Comparison of ENCODE assay signal across 22 cellular contexts in the genomic region with DNA sequence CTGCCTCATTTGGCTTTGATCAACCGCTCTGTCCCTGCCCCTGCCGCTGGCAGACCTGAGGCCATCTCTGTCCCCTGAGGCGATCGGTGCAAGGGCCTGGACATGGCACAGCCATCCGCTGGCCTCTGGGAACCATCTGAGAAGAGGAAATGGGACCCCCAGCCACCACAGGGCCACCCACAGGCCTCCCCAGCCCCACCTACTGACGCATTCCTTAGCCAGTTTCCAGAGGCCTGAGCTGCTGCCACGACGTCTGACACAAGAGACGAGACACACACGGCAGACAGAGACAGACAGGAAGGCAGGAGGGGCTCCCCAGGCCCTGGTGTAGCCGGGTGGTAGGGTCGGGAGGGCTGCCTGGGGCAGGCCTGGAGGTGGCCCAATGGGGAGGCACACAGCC. TPM values are rescaled to one million over a fixed set of nuclear protein-coding genes. Genes with fewer than 3 reads are reported as not detected.
A peak's percentile ranks its signal among the peaks of the same experiment; 100 is the strongest.
DNase-seq lines count a peak whose midpoint lies in the region; ATAC-seq and TF ChIP-seq lines count a peak whose summit lies in the region.
"Had no signal": no experiment of that assay in that cellular context is flagged by ENCODE, and none has a peak within 500 bp of the region (broad histone marks: within the 10 kb centered on the region; RNA-seq: fewer than 3 reads in every experiment).

No MANE protein-coding gene starts in this region.

- H3K9me3 ChIP-seq in H9 (ENCODE audit: control insufficient read depth, low read depth, low read length) (no peaks in the 10 kb centered on the region), neural progenitor cell (ENCODE audit: low read depth) (no peaks in the 10 kb centered on the region)
- H3K9me3 ChIP-seq: BLaER1 treated with 17β-estradiol and CSF1 and Interleukin-3, amounts not matched to agents 10 nM and 100 nM; HAP-1 had no signal

- no peak overlapping the region for H3T11ph ChIP-seq in H9 (ENCODE audit: low read length)

- H2BK120ac ChIP-seq in H9 (ENCODE audit: low read depth, low read length, poor library complexity, severe bottlenecking), result no peak overlapping the region

- no peaks in the 10 kb centered on the region for H3K36me3 ChIP-seq in neural progenitor cell
- H3K36me3 ChIP-seq: HAP-1 had no signal

- H3F3A ChIP-seq in neural progenitor cell (ENCODE audit: low read depth), result no peaks in the 10 kb centered on the region

- H3K23me2 ChIP-seq in H9 (ENCODE audit: insufficient read length, low read depth, low read length, poor library complexity, severe bottlenecking), result no peaks in the 10 kb centered on the region

- no peak overlapping the region; the same call in 1 of the 2 replicates for H3K14ac ChIP-seq in H9 (ENCODE audit: insufficient read depth, low read length)

- CTCF ChIA-PET in WTC11 (lab: Charles Lee), result interaction anchor here (0.5 to 1.4 kb wide), 7 partner anchors 8 to 1113 kb away, joined by 3 to 10 read pairs (median 5); no protein-coding TSS in a partner anchor

- no peak overlapping the region for H2AFZ ChIP-seq in H9 (ENCODE audit: low read length)
- H2AFZ ChIP-seq in neural progenitor cell (replicated peaks), result peak overlapping the region; percentile 57

- H4K91ac ChIP-seq in H9 (ENCODE audit: insufficient read length, low read depth, low read length), result no peak overlapping the region

- H3K4ac ChIP-seq in H9 (ENCODE audit: low read depth, low read length), result no peak overlapping the region

- H3K23ac ChIP-seq in H9 (ENCODE audit: insufficient read length, low read depth, low read length), result no peak overlapping the region

- H3K27ac Mint-ChIP-seq in H9 (peak overlapping the region in 1 of 3 experiments; percentile 5; a peak in 1 of 7 replicates), WTC11 (no peak overlapping the region), neural progenitor cell (peak overlapping the region; percentile 74)
- H3K27ac Mint-ChIP-seq in activated naive CD8-positive, alpha-beta T cell treated with anti-CD3 and anti-CD28 coated beads, Interleukin-2, amount 50 U/mL, for 24 hours, result no peak overlapping the region
- H3K27ac Mint-ChIP-seq: CD8-positive, alpha-beta T cell had no signal

- no peak overlapping the region for H2BK20ac ChIP-seq in H9 (ENCODE audit: low read depth, low read length, poor library complexity, severe bottlenecking)

- H3K4me3 Mint-ChIP-seq in H9 (no peak overlapping the region), WTC11 (no peak overlapping the region), neural progenitor cell (no peak overlapping the region)
- no peak overlapping the region for H3K4me3 Mint-ChIP-seq in activated naive CD8-positive, alpha-beta T cell treated with anti-CD3 and anti-CD28 coated beads, Interleukin-2, amount 50 U/mL, for 24 hours
- H3K4me3 Mint-ChIP-seq: CD8-positive, alpha-beta T cell had no signal

- H3K9ac ChIP-seq in H9 (ENCODE audit: extremely low read depth, insufficient read length, low read length) (no peak overlapping the region), neural progenitor cell (no peak overlapping the region)

- peaks cover 0 to 13% of the 10 kb centered on the region in 2 experiments; a peak in 2 of 4 replicates for H3K4me1 Mint-ChIP-seq in H9
- 0 out of 2 replicates have a peak, but pooled peaks cover 2% of the 10 kb centered on the region for H3K4me1 Mint-ChIP-seq in WTC11
- H3K4me1 Mint-ChIP-seq in neural progenitor cell, result peaks cover 12% of the 10 kb centered on the region
- peaks cover 9% of the 10 kb centered on the region for H3K4me1 Mint-ChIP-seq in activated naive CD8-positive, alpha-beta T cell treated with anti-CD3 and anti-CD28 coated beads, Interleukin-2, amount 50 U/mL, for 24 hours

- no peak overlapping the region for H4K5ac ChIP-seq in H9 (ENCODE audit: insufficient read length, low read depth, low read length)

- H3K27ac ChIP-seq in H9 (ENCODE audit: insufficient read length, low read depth, low read length), result no peak overlapping the region
- H3K27ac ChIP-seq in neural progenitor cell, result no peak overlapping the region

- H4K8ac ChIP-seq in H9 (replicated peaks; ENCODE audit: insufficient read length, low read depth, low read length), result no peak overlapping the region

- ATAC-seq in WTC11 (peak; percentile 67), HG03175 (IDR thresholded peaks at IDR 0.05; ENCODE audit: unreplicated experiment) (no peak), HG03442 (IDR thresholded peaks at IDR 0.05; ENCODE audit: unreplicated experiment) (no peak)
- no peak for ATAC-seq in activated naive CD8-positive, alpha-beta T cell treated with anti-CD3 and anti-CD28 coated beads, Interleukin-2, amount 50 U/mL, for 24 hours
- ATAC-seq: CD8-positive, alpha-beta T cell had no signal

- H4K20me1 ChIP-seq in H9 (ENCODE audit: control insufficient read depth, insufficient read depth, insufficient read length) (no peaks in the 10 kb centered on the region), neural progenitor cell (ENCODE audit: low read depth) (no peaks in the 10 kb centered on the region)

- H3K79me2 ChIP-seq in H9 (ENCODE audit: insufficient read depth, low read length), result no peaks in the 10 kb centered on the region
- no peaks in the 10 kb centered on the region for H3K79me2 ChIP-seq in neural progenitor cell (ENCODE audit: low read depth)

- H3K27me3 Mint-ChIP-seq in H9 (ENCODE audit: low read depth), result peaks cover 10% of the 10 kb centered on the region
- H3K27me3 Mint-ChIP-seq in WTC11 (ENCODE audit: low read depth), result peaks cover 8% of the 10 kb centered on the region
- H3K27me3 Mint-ChIP-seq in neural progenitor cell (ENCODE audit: insufficient read depth, low read depth), result peaks cover 6% of the 10 kb centered on the region
- H3K27me3 Mint-ChIP-seq in activated naive CD8-positive, alpha-beta T cell treated with anti-CD3 and anti-CD28 coated beads, Interleukin-2, amount 50 U/mL, for 24 hours, result no peaks in the 10 kb centered on the region

- no peaks in the 10 kb centered on the region for H3K79me1 ChIP-seq in H9 (ENCODE audit: insufficient read depth, low read depth, low read length, poor library complexity, severe bottlenecking)

- DNase-seq in H9, result peak; percentile 55
- no peak for DNase-seq in WTC11 (ENCODE audit: low spot score)
- DNase-seq in iPS-NIHi7 (ENCODE audit: extremely low spot score), result peak; percentile 67
- DNase-seq in neural progenitor cell (ENCODE audit: low spot score), result peak; percentile 48
- no peak for DNase-seq in NCI-H748 (lab: John Stamatoyannopoulos, UW; ENCODE audit: unreplicated experiment)
- no peak for DNase-seq in activated naive CD8-positive, alpha-beta T cell treated with anti-CD3 and anti-CD28 coated beads, Interleukin-2, amount 50 U/mL, for 24 hours
- DNase-seq: Calu3; CD8-positive, alpha-beta T cell; EL; MM.1S; NCI-H1092 treated with DMSO at 0.1 percent for 48 hours; NCI-H146; NCI-H2029 treated with DMSO at 0.1 percent for 48 hours; NCI-H2171; NCI-H748 treated with DMSO at 0.1 percent for 48 hours; OCI-M1; SHP77 had no signal

- H3K4me3 ChIP-seq in neural progenitor cell, result no peak overlapping the region
- H3K4me3 ChIP-seq: BLaER1 treated with 17β-estradiol and CSF1 and Interleukin-3, amounts not matched to agents 10 nM and 100 nM; HAP-1 had no signal

- no peaks in the 10 kb centered on the region for H3K4me1 ChIP-seq in H9 (ENCODE audit: insufficient read depth, low read length)
- peaks cover 7% of the 10 kb centered on the region for H3K4me1 ChIP-seq in neural progenitor cell

- TF ChIP-seq CTCF in H9 (conservative IDR thresholded peaks at IDR 0.05), result no peak
- no peak for TF ChIP-seq CTCF in WTC11 (IDR thresholded peaks at IDR 0.05)
- TF ChIP-seq CTCF in neural progenitor cell (IDR thresholded peaks at IDR 0.05), result no peak

- no peaks in the 10 kb centered on the region for H3K27me3 ChIP-seq in H9 (ENCODE audit: insufficient read depth, low read length)
- H3K27me3 ChIP-seq in neural progenitor cell, result peaks cover 3% of the 10 kb centered on the region
- H3K27me3 ChIP-seq: BLaER1 treated with 17β-estradiol and CSF1 and Interleukin-3, amounts not matched to agents 10 nM and 100 nM had no signal

- POLR2A ChIA-PET in WTC11 (lab: Charles Lee), result no interaction called here

- no peak overlapping the region for H3K56ac ChIP-seq in H9 (ENCODE audit: insufficient read length, low read depth, low read length)

- no peaks in the 10 kb centered on the region; a peak in 1 of 7 replicates for H3K36me3 Mint-ChIP-seq in H9 (ENCODE audit: insufficient read depth in 1 of 3, low read depth in 3 of 3)
- H3K36me3 Mint-ChIP-seq in WTC11, result no peaks in the 10 kb centered on the region
- H3K36me3 Mint-ChIP-seq in neural progenitor cell, result no peaks in the 10 kb centered on the region
- peaks cover 40% of the 10 kb centered on the region for H3K36me3 Mint-ChIP-seq in activated naive CD8-positive, alpha-beta T cell treated with anti-CD3 and anti-CD28 coated beads, Interleukin-2, amount 50 U/mL, for 24 hours (ENCODE audit: low read depth)

- H2BK12ac ChIP-seq in H9 (ENCODE audit: insufficient read length, low read depth, low read length), result no peak overlapping the region

- no peak overlapping the region for H2BK5ac ChIP-seq in H9 (ENCODE audit: insufficient read length, low read length)

- H3K4me2 ChIP-seq in H9 (ENCODE audit: insufficient read depth, insufficient read length, low read length), result no peak overlapping the region
- no peak overlapping the region for H3K4me2 ChIP-seq in neural progenitor cell
- H3K4me2 ChIP-seq: BLaER1 treated with 17β-estradiol and CSF1 and Interleukin-3, amounts not matched to agents 10 nM and 100 nM had no signal

- whole genome bisulfite sequencing in H9 (ENCODE audit: extremely low coverage, insufficient read length, low lambda C conversion rate), result no CpG with 5 or more reads among the region's 12 CpGs

- no peak overlapping the region for H2AK5ac ChIP-seq in H9 (ENCODE audit: insufficient read length, low read length)

- H3K9me3 Mint-ChIP-seq in H9 (peaks cover 2% of the 10 kb centered on the region in 2 experiments; a peak in 2 of 5 replicates), WTC11 (no peaks in the 10 kb centered on the region; the same call in 1 of the 2 replicates), neural progenitor cell (no peaks in the 10 kb centered on the region)
- H3K9me3 Mint-ChIP-seq in activated naive CD8-positive, alpha-beta T cell treated with anti-CD3 and anti-CD28 coated beads, Interleukin-2, amount 50 U/mL, for 24 hours, result no peaks in the 10 kb centered on the region
- H3K9me3 Mint-ChIP-seq: CD8-positive, alpha-beta T cell had no signal

- no peak overlapping the region for H2BK15ac ChIP-seq in H9 (ENCODE audit: low read depth, low read length)

- no peak overlapping the region for H3K18ac ChIP-seq in H9 (ENCODE audit: insufficient read length, low read depth, low read length)

TF ChIP-seq in WTC11, 78 proteins besides CTCF, POLR2A, EP300 and RAD21 (continues in another document):
- TF ChIP-seq, protein P1, sequence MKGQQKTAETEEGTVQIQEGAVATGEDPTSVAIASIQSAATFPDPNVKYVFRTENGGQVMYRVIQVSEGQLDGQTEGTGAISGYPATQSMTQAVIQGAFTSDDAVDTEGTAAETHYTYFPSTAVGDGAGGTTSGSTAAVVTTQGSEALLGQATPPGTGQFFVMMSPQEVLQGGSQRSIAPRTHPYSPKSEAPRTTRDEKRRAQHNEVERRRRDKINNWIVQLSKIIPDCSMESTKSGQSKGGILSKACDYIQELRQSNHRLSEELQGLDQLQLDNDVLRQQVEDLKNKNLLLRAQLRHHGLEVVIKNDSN (CRISPR knock-in tag; IDR thresholded peaks at IDR 0.05), result no peak
- TF ChIP-seq ZNF423 (CRISPR knock-in tag; IDR thresholded peaks at IDR 0.05), result no peak
- no peak for TF ChIP-seq CREM (CRISPR knock-in tag; IDR thresholded peaks at IDR 0.05)

RNA-seq across cellular contexts. Expression of gene EDN2, which starts 37.3 kb away (rescaled TPM):
- total RNA-seq in H9 (2021) (0.22 and 0.24 TPM in 2 replicates), WTC11 (2021) (0.33 to 0.39 TPM in 2 of 3 replicates, not detected in the other), neural progenitor cell (ENCODE audit: low replicate concordance) (not detected in 2 replicates)
- total RNA-seq: LHCN-M2 had no signal

Comparison
In these comparisons a context has a peak if more than half of its experiments do, and no peak if none do; other contexts are left out.
1. DNase-seq: peak in H9 (single experiment), iPS-NIHi7 (single experiment) and neural progenitor cell (single experiment); none in WTC11 (single experiment), NCI-H748 (single experiment) and activated naive CD8-positive, alpha-beta T cell treated with anti-CD3 and anti-CD28 coated beads, Interleukin-2, amount 50 U/mL, for 24 hours (single experiment).